ENCODE assay signal across 1 cellular context in genomic region chr20:53422039-53422438, GRCh38.
TF ChIP-seq lines count a peak whose summit lies in the region.

No MANE protein-coding gene starts in this region.

TF ChIP-seq in K562, 482 proteins besides CTCF, POLR2A, EP300 and RAD21 (continued from another document):
- TF ChIP-seq, protein P1, sequence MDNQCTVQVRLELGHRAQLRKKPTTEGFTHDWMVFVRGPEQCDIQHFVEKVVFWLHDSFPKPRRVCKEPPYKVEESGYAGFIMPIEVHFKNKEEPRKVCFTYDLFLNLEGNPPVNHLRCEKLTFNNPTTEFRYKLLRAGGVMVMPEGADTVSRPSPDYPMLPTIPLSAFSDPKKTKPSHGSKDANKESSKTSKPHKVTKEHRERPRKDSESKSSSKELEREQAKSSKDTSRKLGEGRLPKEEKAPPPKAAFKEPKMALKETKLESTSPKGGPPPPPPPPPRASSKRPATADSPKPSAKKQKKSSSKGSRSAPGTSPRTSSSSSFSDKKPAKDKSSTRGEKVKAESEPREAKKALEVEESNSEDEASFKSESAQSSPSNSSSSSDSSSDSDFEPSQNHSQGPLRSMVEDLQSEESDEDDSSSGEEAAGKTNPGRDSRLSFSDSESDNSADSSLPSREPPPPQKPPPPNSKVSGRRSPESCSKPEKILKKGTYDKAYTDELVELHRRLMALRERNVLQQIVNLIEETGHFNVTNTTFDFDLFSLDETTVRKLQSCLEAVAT (IDR thresholded peaks at IDR 0.05) = no peak
- TF ChIP-seq ARID1B (IDR thresholded peaks at IDR 0.05) = peak; percentile 56; the same call in 1 of the 2 replicates
- TF ChIP-seq FOXM1 (IDR thresholded peaks at IDR 0.05; ENCODE audit: low read depth) = peak; percentile 32; the same call in 1 of the 2 replicates
- TF ChIP-seq FOXM1 (CRISPR knock-in tag; IDR thresholded peaks at IDR 0.05; ENCODE audit: low read depth) = no peak
- no peak for TF ChIP-seq RBFOX2 (IDR thresholded peaks at IDR 0.05; ENCODE audit: low read depth, low read length)
- peak; percentile 49 for TF ChIP-seq TCF3 (CRISPR knock-in tag; IDR thresholded peaks at IDR 0.05)
- peak; percentile 73 for TF ChIP-seq CBFA2T3 (IDR thresholded peaks at IDR 0.05)
- peak; percentile 69 for TF ChIP-seq STAT5A (IDR thresholded peaks at IDR 0.05; ENCODE audit: borderline replicate concordance, low read length)
